ENCODE assay signal across 14 cellular contexts in the genomic region with DNA sequence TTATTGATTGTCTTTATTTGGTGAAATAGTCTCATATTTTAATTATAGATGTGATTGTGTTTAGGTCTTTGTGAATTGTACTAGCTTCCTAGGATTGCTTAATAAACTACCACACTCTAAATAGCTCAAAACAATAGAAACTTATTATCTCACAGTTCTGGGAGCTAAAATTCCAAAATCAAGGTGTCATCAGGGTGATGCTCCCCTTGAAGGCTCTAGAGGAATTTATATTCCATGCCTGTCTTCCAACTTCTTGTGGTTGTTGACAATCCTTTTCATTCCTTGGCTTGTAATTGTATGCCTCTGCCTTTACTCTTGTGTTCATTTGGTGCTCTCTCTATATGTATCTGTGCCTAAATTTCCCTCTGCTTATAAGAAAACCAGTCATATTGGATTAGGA.
A peak's percentile ranks its signal among the peaks of the same experiment; 100 is the strongest.
DNase-seq lines count a peak whose midpoint lies in the region; ATAC-seq, FAIRE-seq and TF ChIP-seq lines count a peak whose summit lies in the region.
"Had no signal": no experiment of that assay in that cellular context is flagged by ENCODE, and none has a peak within 500 bp of the region (broad histone marks: within the 10 kb centered on the region; RNA-seq: fewer than 3 reads in every experiment).

No MANE protein-coding gene starts in this region.

- DNase-seq in ELR (ENCODE audit: low read depth) (peak; percentile 85), RCC 7860 (ENCODE audit: low spot score) (peak; percentile 94), epithelial cell of prostate (ENCODE audit: low read depth, low spot score) (peak; percentile 70), psoas muscle (no peak), activated gamma-delta T cell (lab: John Stamatoyannopoulos, UW) (no peak)
- no peak for DNase-seq in activated naive CD4-positive, alpha-beta T cell treated with anti-CD3 and anti-CD28 coated beads, Interleukin-2, amount 10 ng/mL, durations not matched to agents 7 days and 5 days
- DNase-seq: activated CD4-positive, alpha-beta T cell treated with anti-CD3 and anti-CD28 coated beads for 1 hour; activated naive CD4-positive, alpha-beta T cell treated with anti-CD3 and anti-CD28 coated beads for 36 hours; NCI-H82; nephron progenitor cell had no signal

- no peak overlapping the region for H3K27ac Mint-ChIP-seq in activated naive CD4-positive, alpha-beta T cell treated with anti-CD3 and anti-CD28 coated beads, Interleukin-2, amount 10 ng/mL, durations not matched to agents 7 days and 5 days
- H3K27ac Mint-ChIP-seq: activated naive CD4-positive, alpha-beta T cell treated with anti-CD3 and anti-CD28 coated beads for 36 hours; memory B cell; nephron progenitor cell had no signal

- H3K4me1 Mint-ChIP-seq in activated naive CD4-positive, alpha-beta T cell treated with anti-CD3 and anti-CD28 coated beads, Interleukin-2, amount 10 ng/mL, durations not matched to agents 7 days and 5 days, result no peaks in the 10 kb centered on the region
- H3K4me1 Mint-ChIP-seq: memory B cell had no signal

- ATAC-seq in psoas muscle (no peak), GM18517 (IDR thresholded peaks at IDR 0.05; ENCODE audit: unreplicated experiment) (no peak), GM21360 (IDR thresholded peaks at IDR 0.05; ENCODE audit: unreplicated experiment) (no peak)

- peaks cover 4% of the 10 kb centered on the region for H3K9me3 ChIP-seq in psoas muscle

- no peaks in the 10 kb centered on the region for H3K36me3 Mint-ChIP-seq in activated naive CD4-positive, alpha-beta T cell treated with anti-CD3 and anti-CD28 coated beads, Interleukin-2, amount 10 ng/mL, durations not matched to agents 7 days and 5 days

- peaks cover 17% of the 10 kb centered on the region for H3K27me3 Mint-ChIP-seq in activated naive CD4-positive, alpha-beta T cell treated with anti-CD3 and anti-CD28 coated beads, Interleukin-2, amount 10 ng/mL, durations not matched to agents 7 days and 5 days

- no peaks in the 10 kb centered on the region for H3K9me3 Mint-ChIP-seq in activated naive CD4-positive, alpha-beta T cell treated with anti-CD3 and anti-CD28 coated beads, Interleukin-2, amount 10 ng/mL, durations not matched to agents 7 days and 5 days

- H3K4me3 ChIP-seq in psoas muscle, result no peak overlapping the region
- H3K4me3 ChIP-seq: BLaER1 treated with 17β-estradiol and CSF1 and Interleukin-3, amounts not matched to agents 10 nM and 100 nM had no signal

- peaks cover 12% of the 10 kb centered on the region for H3K4me1 ChIP-seq in psoas muscle
- H3K4me1 ChIP-seq: BLaER1 treated with 17β-estradiol and CSF1 and Interleukin-3, amounts not matched to agents 10 nM and 100 nM had no signal

- intact Hi-C loops in psoas muscle (cut with DNase I), result no loop called here

- no peaks in the 10 kb centered on the region for H3K27me3 ChIP-seq in psoas muscle (ENCODE audit: insufficient read depth in 3 of 3, low read length in 2 of 3)
- H3K27me3 ChIP-seq: BLaER1 treated with 17β-estradiol and CSF1 and Interleukin-3, amounts not matched to agents 10 nM and 100 nM had no signal

- CTCF ChIA-PET in activated naive CD4-positive, alpha-beta T cell treated with anti-CD3 and anti-CD28 coated beads, Interleukin-2, amount 10 ng/mL, durations not matched to agents 7 days and 5 days (lab: Charles Lee), result no interaction called here

- H3K36me3 ChIP-seq in psoas muscle (ENCODE audit: insufficient read depth in 1 of 2, low read depth in 1 of 2), result no peaks in the 10 kb centered on the region
- H3K36me3 ChIP-seq: BLaER1 treated with 17β-estradiol and CSF1 and Interleukin-3, amounts not matched to agents 10 nM and 100 nM had no signal

- FAIRE-seq in RCC 7860 (lab: Jason Lieb, UNC), result no peak

- H3K4me3 Mint-ChIP-seq in activated naive CD4-positive, alpha-beta T cell treated with anti-CD3 and anti-CD28 coated beads, Interleukin-2, amount 10 ng/mL, durations not matched to agents 7 days and 5 days, result no peak overlapping the region
- H3K4me3 Mint-ChIP-seq: activated naive CD4-positive, alpha-beta T cell treated with anti-CD3 and anti-CD28 coated beads for 36 hours; memory B cell; nephron progenitor cell had no signal

- H3K27ac ChIP-seq in epithelial cell of prostate (peak overlapping the region; percentile 98), psoas muscle (peak overlapping the region; percentile 8)
- H3K27ac ChIP-seq: BLaER1 treated with 17β-estradiol and CSF1 and Interleukin-3, amounts not matched to agents 10 nM and 100 nM had no signal

- TF ChIP-seq CTCF in psoas muscle (IDR thresholded peaks at IDR 0.05), result no peak

Comparison
In these comparisons a context has a peak if more than half of its experiments do, and no peak if none do; other contexts are left out.
1. DNase-seq: peak in ELR (single experiment), RCC 7860 (single experiment) and epithelial cell of prostate (single experiment); none in psoas muscle (0 of 2), activated gamma-delta T cell (single experiment) and activated naive CD4-positive, alpha-beta T cell treated with anti-CD3 and anti-CD28 coated beads, Interleukin-2, amount 10 ng/mL, durations not matched to agents 7 days and 5 days (single experiment).